Comparison of ENCODE assay signal across 16 cellular contexts in the genomic region with DNA sequence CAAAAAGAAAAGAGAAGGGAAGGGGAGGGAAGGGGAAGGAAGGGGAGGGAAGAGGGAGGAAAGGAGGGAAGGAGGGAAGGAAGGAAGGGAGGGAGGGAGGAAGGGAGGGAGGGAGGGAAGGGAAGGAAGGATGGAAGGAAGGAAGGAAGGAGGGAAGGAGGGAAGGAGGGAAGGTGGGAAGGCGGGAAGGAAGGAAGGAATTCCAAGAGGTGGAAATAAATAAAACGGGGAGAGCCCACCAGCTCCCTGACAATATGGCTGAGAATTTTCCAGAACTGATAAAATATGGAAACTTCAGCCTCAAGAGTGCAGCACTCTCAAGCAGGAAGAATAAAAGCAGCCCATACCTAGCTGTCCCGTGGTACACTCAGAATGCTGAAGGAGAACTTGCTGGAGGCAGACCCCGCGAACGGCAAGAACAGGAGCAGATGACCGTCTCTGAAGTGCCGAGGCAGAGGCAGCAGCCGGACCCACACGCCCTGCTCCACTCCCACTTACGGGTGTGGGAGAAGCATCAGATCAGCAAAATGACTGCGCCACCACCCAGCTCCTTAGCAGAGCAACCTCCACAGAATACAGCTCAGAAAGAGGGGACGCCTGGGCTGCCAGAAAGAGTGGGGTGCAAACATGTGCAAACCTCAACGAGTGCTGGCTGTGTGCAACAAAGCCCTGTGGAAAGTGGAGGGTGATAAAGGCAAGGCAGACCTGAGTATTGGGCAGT. TPM values are rescaled to one million over a fixed set of nuclear protein-coding genes. Genes with fewer than 3 reads are reported as not detected.
A peak's percentile ranks its signal among the peaks of the same experiment; 100 is the strongest.
DNase-seq lines count a peak whose midpoint lies in the region; ATAC-seq lines count a peak whose summit lies in the region.
"Had no signal": no experiment of that assay in that cellular context is flagged by ENCODE, and none has a peak within 500 bp of the region (broad histone marks: within the 10 kb centered on the region; RNA-seq: fewer than 3 reads in every experiment).

No MANE protein-coding gene starts in this region.

- DNase-seq in Right ventricle myocardium inferior (ENCODE audit: missing footprints) (peak; percentile 13), left ventricle myocardium superior (no peak), naive B cell (no peak), GM19240 (ENCODE audit: insufficient read length, low spot score) (no peak), NCI-H446 (lab: John Stamatoyannopoulos, UW) (no peak), SK-N-DZ (ENCODE audit: low spot score) (no peak)
- DNase-seq: 8988T, DMS 273 treated with DMSO at 0.1 percent for 48 hours, GF-D8, Kasumi-1, MM.1S, NCI-H1092 treated with DMSO at 0.1 percent for 48 hours, NCI-H1694, SHP77 had no signal

- intact Hi-C loops in Right ventricle myocardium inferior (cut with DNase I) (no loop called here), left ventricle myocardium superior (cut with micrococcal nuclease) (loop anchor here (10.0 kb wide), 1 partner anchor 50 kb away; no protein-coding TSS in a partner anchor)

- H3K27ac ChIP-seq in angular gyrus (ENCODE audit: low read depth, low read length): peak overlapping the region; percentile 89

- no peak for ATAC-seq in Right ventricle myocardium inferior
- no peak for ATAC-seq in left ventricle myocardium superior
- no peak for ATAC-seq in naive B cell (ENCODE audit: low read depth in 2 of 2)
- no peak for ATAC-seq in GM21737 (IDR thresholded peaks at IDR 0.05; ENCODE audit: unreplicated experiment)

- H3K4me3 Mint-ChIP-seq in naive B cell: peak overlapping the region; percentile 56 to 91 (median 87)

- no peaks in the 10 kb centered on the region for H3K27me3 Mint-ChIP-seq in naive B cell

- no peaks in the 10 kb centered on the region for H3K36me3 Mint-ChIP-seq in naive B cell

- H3K27ac Mint-ChIP-seq in naive B cell: peak overlapping the region; percentile 69 to 100 (median 100)

- H3K9me3 Mint-ChIP-seq in naive B cell: peaks cover 0 to 5% (median 0%) of the 10 kb centered on the region in 7 donors

- H3K4me1 Mint-ChIP-seq in naive B cell: peaks cover 54 to 78% (median 73%) of the 10 kb centered on the region in 3 donors

RNA-seq across cellular contexts. Expression of a gene that starts 34.1 kb away (rescaled TPM):
- 31.1 TPM for total RNA-seq in Right ventricle myocardium inferior
- total RNA-seq in left ventricle myocardium superior: 30.4 TPM
- polyA plus RNA-seq in naive B cell (ENCODE audit: low read depth in 6 of 6): 10 to 100 TPM in 1 of 6 donors, 1 to 10 TPM in 5; 2.8 to 10.2 (median 5.5) TPM
- polyA plus RNA-seq in SK-N-DZ (2014; cell fraction: cytosol; rRNA removed): 12.4 and 17.6 TPM in 2 replicates
- 28.3 and 37.7 TPM in 2 replicates for polyA plus RNA-seq in SK-N-DZ (2014; cell fraction: nucleus; rRNA removed)

RNA-seq across cellular contexts. Expression of a gene that starts 50.7 kb away (rescaled TPM):
- total RNA-seq in Right ventricle myocardium inferior (not detected), left ventricle myocardium superior (not detected)
- polyA plus RNA-seq in naive B cell (ENCODE audit: low read depth in 6 of 6): not detected
- polyA plus RNA-seq in SK-N-DZ (2014; cell fraction: cytosol; rRNA removed): 2.1 and 2.4 TPM in 2 replicates
- 2.6 and 4.6 TPM in 2 replicates for polyA plus RNA-seq in SK-N-DZ (2014; cell fraction: nucleus; rRNA removed)
